ENCODE assay signal across 1 cellular context in the genomic region with DNA sequence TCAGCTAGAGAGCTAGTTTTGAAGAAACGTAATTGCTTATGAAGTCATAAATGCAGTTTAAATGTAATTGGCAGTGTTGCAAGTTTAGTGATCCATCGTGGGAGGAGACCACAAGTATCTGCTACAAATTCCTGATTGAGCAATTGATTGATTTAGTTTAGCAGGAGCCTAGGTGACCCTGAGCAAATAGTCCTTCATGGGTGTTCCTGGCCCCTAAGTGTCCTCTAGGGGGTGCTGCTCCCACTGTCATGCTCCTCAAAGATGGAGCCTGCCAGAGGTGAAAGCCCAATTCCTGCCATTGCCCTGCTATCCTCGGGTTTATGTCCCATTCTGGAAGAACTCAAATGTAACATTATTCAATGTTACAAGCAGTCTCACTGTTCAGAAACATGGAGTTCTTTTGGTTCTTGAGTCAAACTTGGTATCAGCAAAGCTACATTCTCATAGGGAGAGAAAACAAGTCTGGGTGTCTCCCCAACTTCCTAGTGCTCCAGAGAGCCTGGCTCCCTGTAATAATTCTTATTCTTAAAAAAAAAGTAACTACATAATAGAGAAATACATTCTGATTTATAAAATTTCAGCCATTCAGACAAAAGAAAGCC.
TF ChIP-seq lines count a peak whose summit lies in the region.

No MANE protein-coding gene starts in this region.

TF ChIP-seq in endothelial cell of umbilical vein, 7 proteins besides CTCF, POLR2A, EP300 and RAD21 (continued from another document):
- TF ChIP-seq POLR2AphosphoS5 (IDR thresholded peaks at IDR 0.05; ENCODE audit: insufficient read depth, low read depth, low read length) (no peak), GATA2 (IDR thresholded peaks at IDR 0.05; ENCODE audit: insufficient read depth, insufficient read length, low read depth, low read length) (no peak)
